Comparison of ENCODE assay signal across 9 cellular contexts in genomic region chr17:18070861-18071340, GRCh38. TPM values are rescaled to one million over a fixed set of nuclear protein-coding genes. Genes with fewer than 3 reads are reported as not detected.
A peak's percentile ranks its signal among the peaks of the same experiment; 100 is the strongest.
DNase-seq lines count a peak whose midpoint lies in the region; ATAC-seq and TF ChIP-seq lines count a peak whose summit lies in the region.
"Had no signal": no experiment of that assay in that cellular context is flagged by ENCODE, and none has a peak within 500 bp of the region (broad histone marks: within the 10 kb centered on the region; RNA-seq: fewer than 3 reads in every experiment).

No MANE protein-coding gene starts in this region.

- no peaks in the 10 kb centered on the region for H3K9me3 Mint-ChIP-seq in activated naive CD8-positive, alpha-beta T cell treated with anti-CD3 and anti-CD28 coated beads for 36 hours
- H3K9me3 Mint-ChIP-seq in activated naive CD8-positive, alpha-beta T cell treated with anti-CD3 and anti-CD28 coated beads, Interleukin-2, amount 50 U/mL, for 24 hours = no peaks in the 10 kb centered on the region

- no peak overlapping the region for H3K27ac Mint-ChIP-seq in activated naive CD8-positive, alpha-beta T cell treated with anti-CD3 and anti-CD28 coated beads for 36 hours
- H3K27ac Mint-ChIP-seq in activated naive CD8-positive, alpha-beta T cell treated with anti-CD3 and anti-CD28 coated beads, Interleukin-2, amount 50 U/mL, for 24 hours = no peak overlapping the region

- ATAC-seq in activated naive CD8-positive, alpha-beta T cell treated with anti-CD3 and anti-CD28 coated beads, Interleukin-2, amount 50 U/mL, for 24 hours = no peak
- no peak for ATAC-seq in GM19328 (IDR thresholded peaks at IDR 0.05; ENCODE audit: unreplicated experiment)

- no peak for TF ChIP-seq CTCF in fibroblast of the aortic adventitia (IDR thresholded peaks at IDR 0.05; ENCODE audit: insufficient read depth, low read length)

- peaks cover 5% of the 10 kb centered on the region for H3K4me1 Mint-ChIP-seq in activated naive CD8-positive, alpha-beta T cell treated with anti-CD3 and anti-CD28 coated beads for 36 hours
- peaks cover 5% of the 10 kb centered on the region for H3K4me1 Mint-ChIP-seq in activated naive CD8-positive, alpha-beta T cell treated with anti-CD3 and anti-CD28 coated beads, Interleukin-2, amount 50 U/mL, for 24 hours

- H3K27me3 Mint-ChIP-seq in activated naive CD8-positive, alpha-beta T cell treated with anti-CD3 and anti-CD28 coated beads for 36 hours = peaks cover 14% of the 10 kb centered on the region
- H3K27me3 Mint-ChIP-seq in activated naive CD8-positive, alpha-beta T cell treated with anti-CD3 and anti-CD28 coated beads, Interleukin-2, amount 50 U/mL, for 24 hours = no peaks in the 10 kb centered on the region

- peak overlapping the region; percentile 22 for H3K4me3 Mint-ChIP-seq in activated naive CD8-positive, alpha-beta T cell treated with anti-CD3 and anti-CD28 coated beads for 36 hours
- no peak overlapping the region for H3K4me3 Mint-ChIP-seq in activated naive CD8-positive, alpha-beta T cell treated with anti-CD3 and anti-CD28 coated beads, Interleukin-2, amount 50 U/mL, for 24 hours

- H3K36me3 Mint-ChIP-seq in activated naive CD8-positive, alpha-beta T cell treated with anti-CD3 and anti-CD28 coated beads for 36 hours = no peaks in the 10 kb centered on the region
- no peaks in the 10 kb centered on the region for H3K36me3 Mint-ChIP-seq in activated naive CD8-positive, alpha-beta T cell treated with anti-CD3 and anti-CD28 coated beads, Interleukin-2, amount 50 U/mL, for 24 hours (ENCODE audit: low read depth)

- DNase-seq in activated naive CD8-positive, alpha-beta T cell treated with anti-CD3 and anti-CD28 coated beads for 36 hours = no peak
- DNase-seq in activated naive CD8-positive, alpha-beta T cell treated with anti-CD3 and anti-CD28 coated beads, Interleukin-2, amount 50 U/mL, for 24 hours = no peak
- DNase-seq in RPMI7951 (ENCODE audit: low read depth) (peak; percentile 57), fibroblast of the aortic adventitia (ENCODE audit: low read depth) (peak; percentile 38), stromal cell of bone marrow (ENCODE audit: low read depth) (peak; percentile 45), NCI-H128 (lab: John Stamatoyannopoulos, UW; ENCODE audit: unreplicated experiment) (no peak)
- no peak for DNase-seq in activated CD4-positive, alpha-beta T cell treated with anti-CD3 and anti-CD28 coated beads, Interleukin-2, amount 50 U/mL, for 4 hours
- DNase-seq: T-helper 1 cell had no signal

- H3K4me3 ChIP-seq in fibroblast of the aortic adventitia (ENCODE audit: low read depth, low read length) = peak overlapping the region; percentile 32

RNA-seq across cellular contexts. Expression of gene DRG2, which starts 16.8 kb away (rescaled TPM):
- total RNA-seq in activated naive CD8-positive, alpha-beta T cell treated with anti-CD3 and anti-CD28 coated beads for 36 hours = 10 to 100 TPM; 52.2 to 52.4 TPM
- total RNA-seq in RPMI7951 (2014; rRNA removed; shearing (Covaris generic)) = 25.7 and 45.5 TPM in 2 replicates
- total RNA-seq in fibroblast of the aortic adventitia (ENCODE audit: low replicate concordance) = 7.4 and 25.3 TPM in 2 replicates

RNA-seq across cellular contexts. Expression of gene GID4, which starts 31.7 kb away (rescaled TPM):
- total RNA-seq in activated naive CD8-positive, alpha-beta T cell treated with anti-CD3 and anti-CD28 coated beads for 36 hours = 1 to 10 TPM; 7.2 to 7.7 TPM
- 4.9 and 6.0 TPM in 2 replicates for total RNA-seq in RPMI7951 (2014; rRNA removed; shearing (Covaris generic))
- 5.5 and 7.8 TPM in 2 replicates for total RNA-seq in fibroblast of the aortic adventitia (ENCODE audit: low replicate concordance)

RNA-seq across cellular contexts. Expression of gene ATPAF2, which starts 31.9 kb away (rescaled TPM):
- 10 to 100 TPM; 31.0 to 33.3 TPM for total RNA-seq in activated naive CD8-positive, alpha-beta T cell treated with anti-CD3 and anti-CD28 coated beads for 36 hours
- total RNA-seq in RPMI7951 (2014; rRNA removed; shearing (Covaris generic)) = 13.3 and 14.0 TPM in 2 replicates
- 17.8 and 43.4 TPM in 2 replicates for total RNA-seq in fibroblast of the aortic adventitia (ENCODE audit: low replicate concordance)

RNA-seq across cellular contexts. Expression of gene MYO15A, which starts 37.7 kb away (rescaled TPM):
- under 1 TPM; 0.60 to 0.68 TPM for total RNA-seq in activated naive CD8-positive, alpha-beta T cell treated with anti-CD3 and anti-CD28 coated beads for 36 hours
- 0.24 TPM in 1 of 2 replicates, not detected in the other for total RNA-seq in RPMI7951 (2014; rRNA removed; shearing (Covaris generic))
- total RNA-seq in fibroblast of the aortic adventitia (ENCODE audit: low replicate concordance) = 0.45 and 1.6 TPM in 2 replicates

Comparison
In these comparisons a context has a peak if more than half of its experiments do, and no peak if none do; other contexts are left out.
1. DNase-seq: peak in RPMI7951 (single experiment), fibroblast of the aortic adventitia (single experiment) and stromal cell of bone marrow (single experiment); none in activated naive CD8-positive, alpha-beta T cell treated with anti-CD3 and anti-CD28 coated beads for 36 hours (single experiment), activated naive CD8-positive, alpha-beta T cell treated with anti-CD3 and anti-CD28 coated beads, Interleukin-2, amount 50 U/mL, for 24 hours (single experiment), activated CD4-positive, alpha-beta T cell treated with anti-CD3 and anti-CD28 coated beads, Interleukin-2, amount 50 U/mL, for 4 hours (0 of 2) and NCI-H128 (single experiment).